Comparison of ENCODE assay signal across 12 cellular contexts in genomic region chr5:177430972-177431316, GRCh38. TPM values are rescaled to one million over a fixed set of nuclear protein-coding genes. Genes with fewer than 3 reads are reported as not detected.
DNase-seq lines count a peak whose midpoint lies in the region; TF ChIP-seq lines count a peak whose summit lies in the region.
"Had no signal": no experiment of that assay in that cellular context is flagged by ENCODE, and none has a peak within 500 bp of the region (broad histone marks: within the 10 kb centered on the region; RNA-seq: fewer than 3 reads in every experiment).

No MANE protein-coding gene starts in this region.

- H3K36me3 ChIP-seq in duodenal mucosa (ENCODE audit: control insufficient read depth in 1 of 2, insufficient read depth in 2 of 2, low read length in 2 of 2) (peaks cover 43 to 54% of the 10 kb centered on the region in 2 donors), suprapubic skin (peaks cover 43% of the 10 kb centered on the region)

- H3K4me1 Mint-ChIP-seq in activated naive CD4-positive, alpha-beta T cell treated with anti-CD3 and anti-CD28 coated beads, Interleukin-2, amount 10 ng/mL, durations not matched to agents 7 days and 5 days, result peaks cover 73% of the 10 kb centered on the region

- peak overlapping the region; percentile 92 for H3K4me3 Mint-ChIP-seq in activated naive CD4-positive, alpha-beta T cell treated with anti-CD3 and anti-CD28 coated beads, Interleukin-2, amount 10 ng/mL, durations not matched to agents 7 days and 5 days

- peaks cover 78% of the 10 kb centered on the region for H3K36me3 Mint-ChIP-seq in activated naive CD4-positive, alpha-beta T cell treated with anti-CD3 and anti-CD28 coated beads, Interleukin-2, amount 10 ng/mL, durations not matched to agents 7 days and 5 days

- 73% methylated on average over 7 of the region's 7 CpGs for WGBS in suprapubic skin

- DNase-seq in activated naive CD4-positive, alpha-beta T cell treated with anti-CD3 and anti-CD28 coated beads, Interleukin-2, amount 10 ng/mL, durations not matched to agents 7 days and 5 days, result no peak
- no peak for DNase-seq in activated naive CD4-positive, alpha-beta T cell (lab: John Stamatoyannopoulos, UW)
- DNase-seq in RPMI8226 (peak; percentile 37), suprapubic skin (ENCODE audit: low spot score in 2 of 2) (no peak), NCI-H1092 (lab: John Stamatoyannopoulos, UW) (no peak), NCI-H446 (lab: John Stamatoyannopoulos, UW) (no peak), ureter (ENCODE audit: low spot score) (no peak)
- DNase-seq: activated CD8-positive, alpha-beta memory T cell treated with anti-CD3 and anti-CD28 coated beads, Interleukin-2, amount 50 U/mL, for 4 hours; NCI-H524 had no signal

- H3K27me3 Mint-ChIP-seq in activated naive CD4-positive, alpha-beta T cell treated with anti-CD3 and anti-CD28 coated beads, Interleukin-2, amount 10 ng/mL, durations not matched to agents 7 days and 5 days, result no peaks in the 10 kb centered on the region

- H3K27me3 ChIP-seq in duodenal mucosa (ENCODE audit: control insufficient read depth in 1 of 2, insufficient read depth in 2 of 2, low read length in 2 of 2) (no peaks in the 10 kb centered on the region), suprapubic skin (no peaks in the 10 kb centered on the region)
- H3K27me3 ChIP-seq: cardiac muscle cell had no signal

- H3K9me3 ChIP-seq in duodenal mucosa (ENCODE audit: control insufficient read depth in 1 of 2, low read length in 2 of 2) (no peaks in the 10 kb centered on the region), suprapubic skin (no peaks in the 10 kb centered on the region)

- peak overlapping the region; percentile 95 for H3K27ac Mint-ChIP-seq in activated naive CD4-positive, alpha-beta T cell treated with anti-CD3 and anti-CD28 coated beads, Interleukin-2, amount 10 ng/mL, durations not matched to agents 7 days and 5 days

- H3K9ac ChIP-seq in duodenal mucosa (ENCODE audit: low read depth in 1 of 2, low read length in 2 of 2), result peak overlapping the region in 1 of 2 donors; percentile 7

- TF ChIP-seq EP300 in suprapubic skin (IDR thresholded peaks at IDR 0.05), result no peak

- H3K4me3 ChIP-seq in duodenal mucosa (ENCODE audit: low read depth in 1 of 2, low read length in 2 of 2) (peak overlapping the region; percentile 4 to 13), suprapubic skin (no peak overlapping the region)
- H3K4me3 ChIP-seq: cardiac muscle cell, SK-N-MC had no signal

- CTCF ChIA-PET in activated naive CD4-positive, alpha-beta T cell treated with anti-CD3 and anti-CD28 coated beads, Interleukin-2, amount 10 ng/mL, durations not matched to agents 7 days and 5 days (lab: Charles Lee), result interaction anchor here (1.2 to 14.5 kb wide), 8 partner anchors 9 to 317 kb away, joined by 3 to 172 read pairs (median 8); partner anchors contain the start of genes F12, PFN3 and PRR7

- H3K4me1 ChIP-seq in duodenal mucosa (ENCODE audit: control insufficient read depth in 1 of 2, insufficient read depth in 2 of 2, low read length in 2 of 2) (peaks cover 35 to 58% of the 10 kb centered on the region in 2 donors), suprapubic skin (peaks cover 76% of the 10 kb centered on the region)

- H3K27ac ChIP-seq in duodenal mucosa (ENCODE audit: low read depth, low read length) (peak overlapping the region; percentile 37), suprapubic skin (peak overlapping the region; percentile 15)
- H3K27ac ChIP-seq: cardiac muscle cell, SK-N-MC had no signal

- no peak for TF ChIP-seq POLR2A in suprapubic skin (IDR thresholded peaks at IDR 0.05)

- no peak for TF ChIP-seq CTCF in suprapubic skin (IDR thresholded peaks at IDR 0.05)

- no peaks in the 10 kb centered on the region for H3K9me3 Mint-ChIP-seq in activated naive CD4-positive, alpha-beta T cell treated with anti-CD3 and anti-CD28 coated beads, Interleukin-2, amount 10 ng/mL, durations not matched to agents 7 days and 5 days

RNA-seq across cellular contexts. Expression of gene GRK6, which starts 4.5 kb away (rescaled TPM):
- total RNA-seq in suprapubic skin (10 to 100 TPM; 29.1 to 62.2 (median 37.1) TPM), ureter (30.8 TPM)

RNA-seq across cellular contexts. Expression of gene PRR7, which starts 15.7 kb away (rescaled TPM):
- total RNA-seq in suprapubic skin (1 to 10 TPM; 5.7 to 9.8 (median 7.8) TPM), ureter (2.6 TPM)

RNA-seq across cellular contexts. Expression of gene F12, which starts 21.6 kb away (rescaled TPM):
- total RNA-seq in suprapubic skin (10 to 100 TPM in 1 of 4 donors, 1 to 10 TPM in 3; 2.3 to 18.4 (median 7.1) TPM), ureter (1.3 TPM)

RNA-seq across cellular contexts. Expression of gene PFN3, which starts 30.5 kb away (rescaled TPM):
- total RNA-seq in suprapubic skin (not detected), ureter (not detected)
- total RNA-seq: cardiac muscle cell had no signal

RNA-seq across cellular contexts. Expression of gene DBN1, which starts 42.5 kb away (rescaled TPM):
- total RNA-seq in suprapubic skin (10 to 100 TPM; 13.1 to 43.4 (median 25.3) TPM), ureter (41.5 TPM)
